Comparison of ENCODE assay signal across 3 cellular contexts in genomic region chr1:100668494-100668893, GRCh38. TPM values are rescaled to one million over a fixed set of nuclear protein-coding genes. Genes with fewer than 3 reads are reported as not detected.
"Had no signal": no experiment of that assay in that cellular context is flagged by ENCODE, and none has a peak within 500 bp of the region (broad histone marks: within the 10 kb centered on the region; RNA-seq: fewer than 3 reads in every experiment).

No MANE protein-coding gene starts in this region.

RNA-seq across cellular contexts. Expression of gene VCAM1, which starts 51.0 kb away (rescaled TPM):
- total RNA-seq: activated naive CD4-positive, alpha-beta T cell treated with anti-CD3 and anti-CD28 coated beads for 36 hours; activated T-helper 17 cell treated with anti-CD3 and anti-CD28 coated beads, Interleukin-2, amount 50 U/mL, for 72 hours; activated T-helper 2 cell treated with anti-CD3 and anti-CD28 coated beads, Interferon-gamma antibody, Interleukin-2, Interleukin-4, amounts not matched to agents 10 μg/mL and 5 μg/mL and 100 μg/mL, durations not matched to agents 14 hours and 24 hours and 36 hours had no signal
